In the genomic region with DNA sequence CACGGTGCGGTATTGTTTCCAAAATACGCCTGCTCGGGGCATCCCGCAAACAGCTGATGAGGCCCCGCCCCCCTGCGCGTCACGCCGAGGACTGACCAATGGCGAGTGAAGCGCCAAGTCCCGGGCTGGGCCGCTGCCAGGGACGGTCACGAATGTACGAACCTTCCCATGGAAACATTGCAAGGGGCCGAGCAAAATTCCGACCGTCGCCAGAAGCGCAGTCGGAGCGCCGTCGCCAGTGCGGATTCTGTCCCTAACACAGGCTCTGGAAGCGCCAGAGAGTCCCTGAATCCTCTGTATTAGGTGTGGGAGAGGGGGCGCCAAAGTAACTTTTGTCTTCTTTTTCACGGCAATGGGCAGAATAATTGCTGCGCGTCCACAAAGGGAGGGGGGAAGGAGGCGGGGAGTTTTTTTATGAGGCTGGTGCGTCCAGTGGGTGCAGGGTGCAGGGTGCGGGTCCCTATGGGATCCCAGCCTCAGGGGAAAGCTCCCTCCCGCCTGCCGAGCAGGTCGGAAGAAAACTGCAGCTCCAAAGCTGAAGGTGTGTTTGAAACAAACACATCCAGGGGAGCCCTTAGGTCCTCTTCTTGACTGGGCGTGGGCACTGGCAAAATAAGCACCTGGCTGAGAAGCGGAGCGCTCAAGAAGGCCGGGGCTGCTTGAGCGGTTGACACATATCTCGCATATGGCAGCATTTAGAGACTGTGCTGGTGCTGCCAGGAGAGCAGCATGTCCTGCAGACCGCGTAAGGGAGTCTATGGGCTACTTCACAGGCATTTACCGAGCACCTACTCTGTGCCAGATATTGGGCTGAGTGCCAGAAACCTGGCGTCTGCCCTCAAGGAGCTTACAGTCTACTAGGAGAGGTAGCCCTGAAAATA, we compare ENCODE assay signal across 1 cellular context.
A peak's percentile ranks its signal among the peaks of the same experiment; 100 is the strongest.
TF ChIP-seq lines count a peak whose summit lies in the region.

A gene with protein sequence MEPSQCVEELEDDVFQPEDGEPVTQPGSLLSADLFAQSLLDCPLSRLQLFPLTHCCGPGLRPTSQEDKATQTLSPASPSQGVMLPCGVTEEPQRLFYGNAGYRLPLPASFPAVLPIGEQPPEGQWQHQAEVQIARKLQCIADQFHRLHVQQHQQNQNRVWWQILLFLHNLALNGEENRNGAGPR (minus strand): TSS at position 25 of the 881 bp plus-strand sequence. CDS start 2,793 bp downstream, outside the sequence.

TF ChIP-seq in K562, 482 proteins besides CTCF, POLR2A, EP300 and RAD21 (continued from another document):
- TF ChIP-seq, protein P1, sequence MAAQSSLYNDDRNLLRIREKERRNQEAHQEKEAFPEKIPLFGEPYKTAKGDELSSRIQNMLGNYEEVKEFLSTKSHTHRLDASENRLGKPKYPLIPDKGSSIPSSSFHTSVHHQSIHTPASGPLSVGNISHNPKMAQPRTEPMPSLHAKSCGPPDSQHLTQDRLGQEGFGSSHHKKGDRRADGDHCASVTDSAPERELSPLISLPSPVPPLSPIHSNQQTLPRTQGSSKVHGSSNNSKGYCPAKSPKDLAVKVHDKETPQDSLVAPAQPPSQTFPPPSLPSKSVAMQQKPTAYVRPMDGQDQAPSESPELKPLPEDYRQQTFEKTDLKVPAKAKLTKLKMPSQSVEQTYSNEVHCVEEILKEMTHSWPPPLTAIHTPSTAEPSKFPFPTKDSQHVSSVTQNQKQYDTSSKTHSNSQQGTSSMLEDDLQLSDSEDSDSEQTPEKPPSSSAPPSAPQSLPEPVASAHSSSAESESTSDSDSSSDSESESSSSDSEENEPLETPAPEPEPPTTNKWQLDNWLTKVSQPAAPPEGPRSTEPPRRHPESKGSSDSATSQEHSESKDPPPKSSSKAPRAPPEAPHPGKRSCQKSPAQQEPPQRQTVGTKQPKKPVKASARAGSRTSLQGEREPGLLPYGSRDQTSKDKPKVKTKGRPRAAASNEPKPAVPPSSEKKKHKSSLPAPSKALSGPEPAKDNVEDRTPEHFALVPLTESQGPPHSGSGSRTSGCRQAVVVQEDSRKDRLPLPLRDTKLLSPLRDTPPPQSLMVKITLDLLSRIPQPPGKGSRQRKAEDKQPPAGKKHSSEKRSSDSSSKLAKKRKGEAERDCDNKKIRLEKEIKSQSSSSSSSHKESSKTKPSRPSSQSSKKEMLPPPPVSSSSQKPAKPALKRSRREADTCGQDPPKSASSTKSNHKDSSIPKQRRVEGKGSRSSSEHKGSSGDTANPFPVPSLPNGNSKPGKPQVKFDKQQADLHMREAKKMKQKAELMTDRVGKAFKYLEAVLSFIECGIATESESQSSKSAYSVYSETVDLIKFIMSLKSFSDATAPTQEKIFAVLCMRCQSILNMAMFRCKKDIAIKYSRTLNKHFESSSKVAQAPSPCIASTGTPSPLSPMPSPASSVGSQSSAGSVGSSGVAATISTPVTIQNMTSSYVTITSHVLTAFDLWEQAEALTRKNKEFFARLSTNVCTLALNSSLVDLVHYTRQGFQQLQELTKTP (IDR thresholded peaks at IDR 0.05; ENCODE audit: low read depth in 1 of 2, partially characterized antibody in 2 of 2): peak in 1 of 2 experiments; percentile 57
- TF ChIP-seq ZNF75A (CRISPR knock-in tag; IDR thresholded peaks at IDR 0.05): no peak
- TF ChIP-seq, protein P2, sequence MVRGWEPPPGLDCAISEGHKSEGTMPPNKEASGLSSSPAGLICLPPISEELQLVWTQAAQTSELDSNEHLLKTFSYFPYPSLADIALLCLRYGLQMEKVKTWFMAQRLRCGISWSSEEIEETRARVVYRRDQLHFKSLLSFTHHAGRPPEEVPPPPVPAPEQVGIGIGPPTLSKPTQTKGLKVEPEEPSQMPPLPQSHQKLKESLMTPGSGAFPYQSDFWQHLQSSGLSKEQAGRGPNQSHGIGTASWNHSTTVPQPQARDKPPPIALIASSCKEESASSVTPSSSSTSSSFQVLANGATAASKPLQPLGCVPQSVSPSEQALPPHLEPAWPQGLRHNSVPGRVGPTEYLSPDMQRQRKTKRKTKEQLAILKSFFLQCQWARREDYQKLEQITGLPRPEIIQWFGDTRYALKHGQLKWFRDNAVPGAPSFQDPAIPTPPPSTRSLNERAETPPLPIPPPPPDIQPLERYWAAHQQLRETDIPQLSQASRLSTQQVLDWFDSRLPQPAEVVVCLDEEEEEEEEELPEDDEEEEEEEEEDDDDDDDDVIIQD (CRISPR knock-in tag; IDR thresholded peaks at IDR 0.05): no peak
- no peak for TF ChIP-seq HDGF (IDR thresholded peaks at IDR 0.05)
- TF ChIP-seq RBBP5 (IDR thresholded peaks at IDR 0.05; ENCODE audit: borderline replicate concordance, insufficient read depth, low read length, poor library complexity, severe bottlenecking): no peak
- no peak for TF ChIP-seq ZNF174 (CRISPR knock-in tag; IDR thresholded peaks at IDR 0.05)
- TF ChIP-seq, protein P3, sequence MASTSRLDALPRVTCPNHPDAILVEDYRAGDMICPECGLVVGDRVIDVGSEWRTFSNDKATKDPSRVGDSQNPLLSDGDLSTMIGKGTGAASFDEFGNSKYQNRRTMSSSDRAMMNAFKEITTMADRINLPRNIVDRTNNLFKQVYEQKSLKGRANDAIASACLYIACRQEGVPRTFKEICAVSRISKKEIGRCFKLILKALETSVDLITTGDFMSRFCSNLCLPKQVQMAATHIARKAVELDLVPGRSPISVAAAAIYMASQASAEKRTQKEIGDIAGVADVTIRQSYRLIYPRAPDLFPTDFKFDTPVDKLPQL (IDR thresholded peaks at IDR 0.05; ENCODE audit: extremely low read depth, insufficient read length): no peak
- TF ChIP-seq TBL1XR1 (IDR thresholded peaks at IDR 0.05; ENCODE audit: low read length in 2 of 2): peak; percentile 69; a peak in 3 of 4 replicates
- TF ChIP-seq ASH1L (IDR thresholded peaks at IDR 0.05; ENCODE audit: borderline replicate concordance, low read depth, partially characterized antibody): no peak
- TF ChIP-seq, protein P4, sequence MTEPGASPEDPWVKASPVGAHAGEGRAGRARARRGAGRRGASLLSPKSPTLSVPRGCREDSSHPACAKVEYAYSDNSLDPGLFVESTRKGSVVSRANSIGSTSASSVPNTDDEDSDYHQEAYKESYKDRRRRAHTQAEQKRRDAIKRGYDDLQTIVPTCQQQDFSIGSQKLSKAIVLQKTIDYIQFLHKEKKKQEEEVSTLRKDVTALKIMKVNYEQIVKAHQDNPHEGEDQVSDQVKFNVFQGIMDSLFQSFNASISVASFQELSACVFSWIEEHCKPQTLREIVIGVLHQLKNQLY (CRISPR knock-in tag; conservative IDR thresholded peaks at IDR 0.05): no peak
- TF ChIP-seq ZBTB8A (IDR thresholded peaks at IDR 0.05; ENCODE audit: partially characterized antibody): no peak
- TF ChIP-seq ZNF695 (CRISPR knock-in tag; IDR thresholded peaks at IDR 0.05): no peak
- TF ChIP-seq RBM25 (IDR thresholded peaks at IDR 0.05; ENCODE audit: low read depth, low read length, severe bottlenecking): no peak
- peak; percentile 36; the same call in 1 of the 2 replicates for TF ChIP-seq STAT5A (IDR thresholded peaks at IDR 0.05; ENCODE audit: borderline replicate concordance, low read length)
- TF ChIP-seq, protein P5, sequence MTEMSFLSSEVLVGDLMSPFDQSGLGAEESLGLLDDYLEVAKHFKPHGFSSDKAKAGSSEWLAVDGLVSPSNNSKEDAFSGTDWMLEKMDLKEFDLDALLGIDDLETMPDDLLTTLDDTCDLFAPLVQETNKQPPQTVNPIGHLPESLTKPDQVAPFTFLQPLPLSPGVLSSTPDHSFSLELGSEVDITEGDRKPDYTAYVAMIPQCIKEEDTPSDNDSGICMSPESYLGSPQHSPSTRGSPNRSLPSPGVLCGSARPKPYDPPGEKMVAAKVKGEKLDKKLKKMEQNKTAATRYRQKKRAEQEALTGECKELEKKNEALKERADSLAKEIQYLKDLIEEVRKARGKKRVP (CRISPR knock-in tag; IDR thresholded peaks at IDR 0.05): no peak
- TF ChIP-seq XRCC4 (IDR thresholded peaks at IDR 0.05; ENCODE audit: extremely low read depth, insufficient read depth, insufficient read length): no peak
